13 cellular contexts compared by ENCODE assay signal in genomic region chr1:17554966-17555365, GRCh38. TPM values are rescaled to one million over a fixed set of nuclear protein-coding genes. Genes with fewer than 3 reads are reported as not detected.
"Had no signal": no experiment of that assay in that cellular context is flagged by ENCODE, and none has a peak within 500 bp of the region (broad histone marks: within the 10 kb centered on the region; RNA-seq: fewer than 3 reads in every experiment).

No MANE protein-coding gene starts in this region.

- H3K4me3 Mint-ChIP-seq: mesothelial cell of epicardium; stimulated activated naive CD8-positive, alpha-beta T cell treated with anti-CD3 and anti-CD28 coated beads, Interleukin-15, Interleukin-2, amounts not matched to agents 100 ng/mL and 50 ng/mL, for 24 hours had no signal

- H3K9me3 ChIP-seq: heart left ventricle, lower lobe of right lung, uterus had no signal

- H3K27ac ChIP-seq: cardiac muscle cell, heart left ventricle, lower lobe of right lung, VCaP had no signal

- H3K4me3 ChIP-seq: cardiac muscle cell, heart left ventricle, lower lobe of right lung, uterus had no signal

- DNase-seq: activated CD4-positive, alpha-beta T cell treated with anti-CD3 and anti-CD28 coated beads, Interleukin-2, amount 50 U/mL, for 48 hours; activated naive CD4-positive, alpha-beta T cell treated with anti-CD3 and anti-CD28 coated beads, Interleukin-2, amount 50 U/mL, for 16 hours; foreskin melanocyte; heart left ventricle; left colon; lower lobe of right lung; uterus had no signal

- H3K27me3 ChIP-seq: cardiac muscle cell, heart left ventricle, uterus had no signal

- H3K36me3 ChIP-seq: cardiac muscle cell, heart left ventricle, lower lobe of right lung, uterus had no signal

- H3K9me3 Mint-ChIP-seq: mesothelial cell of epicardium; stimulated activated naive CD8-positive, alpha-beta T cell treated with anti-CD3 and anti-CD28 coated beads, Interleukin-15, Interleukin-2, amounts not matched to agents 100 ng/mL and 50 ng/mL, for 24 hours had no signal

- ATAC-seq: heart left ventricle, left colon, lower lobe of right lung, sciatic nerve had no signal

- H3K27ac Mint-ChIP-seq: mesothelial cell of epicardium; stimulated activated naive CD8-positive, alpha-beta T cell treated with anti-CD3 and anti-CD28 coated beads, Interleukin-15, Interleukin-2, amounts not matched to agents 100 ng/mL and 50 ng/mL, for 24 hours had no signal

- H3K36me3 Mint-ChIP-seq: mesothelial cell of epicardium had no signal

RNA-seq across cellular contexts. Expression of gene ARHGEF10L, which starts 15.5 kb away (rescaled TPM):
- total RNA-seq: T-helper 1 cell treated with Interleukin-12 subunit alpha and Interleukin-12 subunit beta and Interleukin-4 antibody, amounts not matched to agents 30 ng/mL and 1 ng/mL, for 36 hours had no signal
